Comparison of ENCODE assay signal across 27 cellular contexts in genomic region chr15:95260856-95261255, GRCh38.
"Had no signal": no experiment of that assay in that cellular context is flagged by ENCODE, and none has a peak within 500 bp of the region (broad histone marks: within the 10 kb centered on the region; RNA-seq: fewer than 3 reads in every experiment).

No MANE protein-coding gene starts in this region.

- H3K27ac ChIP-seq: SK-N-MC had no signal

- DNase-seq: activated B cell treated with CpG ODN at 0.5 μM for 24 hours; activated CD4-positive, alpha-beta memory T cell treated with anti-CD3 and anti-CD28 coated beads for 36 hours; activated CD4-positive, alpha-beta T cell treated with anti-CD3 and anti-CD28 coated beads for 1 hour; activated CD4-positive, alpha-beta T cell treated with anti-CD3 and anti-CD28 coated beads, Interleukin-2, amount 10 ng/mL, durations not matched to agents 24 days and 14 days; activated CD8-positive, alpha-beta memory T cell treated with anti-CD3 and anti-CD28 coated beads, Interleukin-2, amount 50 U/mL, for 4 hours; activated naive CD4-positive, alpha-beta T cell; aorta; KG1; MV-4-11; NCI-H1092 treated with DMSO at 0.1 percent for 48 hours; NCI-H1417 treated with DMSO at 0.1 percent for 48 hours; NCI-H1694; NCI-H2029; NCI-H2107; NCI-H2171 treated with DMSO at 0.1 percent for 48 hours; NCI-H510A treated with DMSO at 0.1 percent for 48 hours; NCI-H69; NK-92 treated with Interleukin-12 subunit alpha and Interleukin-12 subunit beta, amount 100 ng/mL, for 24 hours; OCI-M1; RPMI8226; T-cell; T-helper 2 cell; T1000 had no signal

- FAIRE-seq: TTC549 had no signal

- H3K4me3 ChIP-seq: SK-N-MC had no signal

- ATAC-seq: Panc1, Right ventricle myocardium inferior, T-cell had no signal
